ENCODE assay signal across 14 cellular contexts in the genomic region with DNA sequence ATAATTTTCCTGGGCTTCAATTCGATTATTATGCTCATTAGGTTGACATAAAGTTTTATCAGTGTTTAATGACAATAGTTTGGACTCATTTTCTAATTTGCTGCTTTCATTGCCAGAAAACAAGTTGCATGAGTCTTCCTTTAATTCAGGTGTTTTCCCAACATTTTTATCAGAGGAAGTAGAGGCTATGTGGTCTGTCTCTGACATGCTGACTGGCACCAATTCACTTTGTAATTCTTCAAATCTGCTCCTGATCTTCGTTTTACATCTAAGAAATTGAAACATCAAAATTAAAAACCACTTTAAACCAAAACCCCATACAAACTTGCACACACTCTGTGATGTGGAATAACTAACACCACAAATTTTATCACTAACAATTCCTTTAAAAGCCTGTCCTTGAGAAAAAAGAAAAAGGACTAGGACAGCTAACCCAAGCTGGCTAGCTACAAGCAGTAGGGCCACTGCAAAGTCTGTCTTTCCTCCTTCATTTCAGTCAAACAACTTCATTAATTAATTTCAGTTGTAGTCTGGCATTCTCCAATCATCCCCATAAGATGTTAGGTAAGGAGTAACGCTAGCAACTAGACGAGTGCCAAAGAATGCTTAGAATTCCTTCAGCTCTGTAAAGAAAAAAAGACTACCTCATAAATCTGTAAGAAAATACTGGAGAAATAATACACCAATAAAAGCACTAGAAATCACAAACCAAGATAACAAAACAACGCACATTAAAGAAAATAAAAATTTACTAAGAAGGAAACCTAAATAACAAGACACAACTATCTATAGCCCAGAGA. TPM values are rescaled to one million over a fixed set of nuclear protein-coding genes. Genes with fewer than 3 reads are reported as not detected.
DNase-seq lines count a peak whose midpoint lies in the region; ATAC-seq and TF ChIP-seq lines count a peak whose summit lies in the region.
"Had no signal": no experiment of that assay in that cellular context is flagged by ENCODE, and none has a peak within 500 bp of the region (broad histone marks: within the 10 kb centered on the region; RNA-seq: fewer than 3 reads in every experiment).

No MANE protein-coding gene starts in this region.

- H3K36me3 Mint-ChIP-seq in GM23338 (ENCODE audit: low read depth): peaks cover 13% of the 10 kb centered on the region
- peaks cover 28% of the 10 kb centered on the region for H3K36me3 Mint-ChIP-seq in central memory CD8-positive, alpha-beta T cell (ENCODE audit: insufficient read depth)
- peaks cover 0 to 43% (median 28%) of the 10 kb centered on the region in 5 donors for H3K36me3 Mint-ChIP-seq in naive thymus-derived CD4-positive, alpha-beta T cell

- 90% methylated on average over 1 of the region's 5 CpGs for WGBS in mesenchymal stem cell

- H4K8ac ChIP-seq in mesenchymal stem cell (ENCODE audit: low read length): no peak overlapping the region

- peaks cover 34% of the 10 kb centered on the region for H3K4me1 Mint-ChIP-seq in GM23338
- peaks cover 54% of the 10 kb centered on the region for H3K4me1 Mint-ChIP-seq in central memory CD8-positive, alpha-beta T cell
- H3K4me1 Mint-ChIP-seq in naive thymus-derived CD4-positive, alpha-beta T cell: peaks cover 20 to 67% (median 61%) of the 10 kb centered on the region in 7 donors

- H3K4me2 ChIP-seq in GM23338 (no peak overlapping the region), mesenchymal stem cell (ENCODE audit: low read length, poor library complexity, severe bottlenecking) (no peak overlapping the region), MM.1S (ENCODE audit: low read depth, low read length) (no peak overlapping the region), PC-9 (no peak overlapping the region)

- no peak overlapping the region for H2BK120ac ChIP-seq in mesenchymal stem cell (ENCODE audit: low read depth, low read length)

- no peak for ATAC-seq in GM23338
- ATAC-seq in central memory CD8-positive, alpha-beta T cell (replicated peaks; ENCODE audit: extremely low read depth, poor library complexity, severe bottlenecking): no peak
- ATAC-seq in naive thymus-derived CD4-positive, alpha-beta T cell: no peak

- H2BK12ac ChIP-seq in mesenchymal stem cell (ENCODE audit: low read length in 2 of 2): no peak overlapping the region

- H3K4me1 ChIP-seq in GM23338 (ENCODE audit: insufficient read depth) (peaks cover 26% of the 10 kb centered on the region), mesenchymal stem cell (ENCODE audit: control insufficient read depth, insufficient read depth, low read depth, low read length) (no peaks in the 10 kb centered on the region), MM.1S (ENCODE audit: low read length) (no peaks in the 10 kb centered on the region), PC-9 (replicated peaks; ENCODE audit: insufficient read depth) (peaks cover 22% of the 10 kb centered on the region)
- peaks cover 5 to 7% of the 10 kb centered on the region in 2 donors for H3K4me1 ChIP-seq in naive thymus-derived CD4-positive, alpha-beta T cell (ENCODE audit: control insufficient read depth in 2 of 2, insufficient read depth in 2 of 2, low read length in 2 of 2)
- H3K4me1 ChIP-seq: uterus had no signal

- H3K9me2 ChIP-seq in GM23338 (ENCODE audit: insufficient read depth) (no peaks in the 10 kb centered on the region), MM.1S (replicated peaks; ENCODE audit: insufficient read depth, low read length) (no peaks in the 10 kb centered on the region), PC-9 (ENCODE audit: insufficient read depth) (no peaks in the 10 kb centered on the region)

- H3F3A ChIP-seq in GM23338 (replicated peaks; ENCODE audit: low read depth) (no peaks in the 10 kb centered on the region), MM.1S (ENCODE audit: insufficient read depth, low read length) (no peaks in the 10 kb centered on the region), PC-9 (ENCODE audit: insufficient read depth, low read depth) (peaks cover 11% of the 10 kb centered on the region; the same call in 1 of the 2 replicates)

- H3K9ac ChIP-seq in mesenchymal stem cell (ENCODE audit: low read length): no peak overlapping the region
- H3K9ac ChIP-seq in MM.1S (ENCODE audit: low read length): no peak overlapping the region

- H3K27me3 ChIP-seq in GM23338 (ENCODE audit: insufficient read depth): no peaks in the 10 kb centered on the region
- no peaks in the 10 kb centered on the region for H3K27me3 ChIP-seq in naive thymus-derived CD4-positive, alpha-beta T cell (ENCODE audit: control insufficient read depth in 2 of 2, insufficient read depth in 2 of 2, low read length in 2 of 2)
- H3K27me3 ChIP-seq in mesenchymal stem cell (ENCODE audit: control insufficient read depth in 1 of 2, insufficient read depth in 1 of 2, low read length in 2 of 2): no peaks in the 10 kb centered on the region
- H3K27me3 ChIP-seq in MM.1S (replicated peaks; ENCODE audit: insufficient read depth, low read length): no peaks in the 10 kb centered on the region
- no peaks in the 10 kb centered on the region for H3K27me3 ChIP-seq in PC-9 (ENCODE audit: insufficient read depth, low read depth)
- H3K27me3 ChIP-seq: esophagus muscularis mucosa, uterus had no signal

- H3K27ac ChIP-seq in 22Rv1: peak overlapping the region; percentile 85
- H3K27ac ChIP-seq in GM23338 (ENCODE audit: low read depth): no peak overlapping the region; the same call in 1 of the 2 replicates
- no peak overlapping the region for H3K27ac ChIP-seq in naive thymus-derived CD4-positive, alpha-beta T cell (ENCODE audit: low read depth, low read length)
- no peak overlapping the region for H3K27ac ChIP-seq in mesenchymal stem cell (ENCODE audit: low read length, poor library complexity, severe bottlenecking)
- no peak overlapping the region for H3K27ac ChIP-seq in MM.1S (ENCODE audit: low read length)
- H3K27ac ChIP-seq in PC-9: no peak overlapping the region

- H2BK15ac ChIP-seq in mesenchymal stem cell (ENCODE audit: low read depth, poor library complexity, severe bottlenecking): no peak overlapping the region

- no peak overlapping the region for H3K4ac ChIP-seq in mesenchymal stem cell (ENCODE audit: low read depth in 1 of 2, low read length in 2 of 2)

- H3K4me3 ChIP-seq in GM23338: no peak overlapping the region
- no peak overlapping the region for H3K4me3 ChIP-seq in naive thymus-derived CD4-positive, alpha-beta T cell (ENCODE audit: low read length)
- H3K4me3 ChIP-seq in mesenchymal stem cell (ENCODE audit: insufficient read depth in 1 of 2, low read depth in 1 of 2, low read length in 2 of 2): no peak overlapping the region
- H3K4me3 ChIP-seq in MM.1S (ENCODE audit: low read length): no peak overlapping the region
- no peak overlapping the region for H3K4me3 ChIP-seq in PC-9
- H3K4me3 ChIP-seq: esophagus muscularis mucosa, uterus had no signal

- no peak overlapping the region for H4K91ac ChIP-seq in mesenchymal stem cell (ENCODE audit: low read length)

- peak overlapping the region; percentile 25 for H3K27ac Mint-ChIP-seq in GM23338
- peak overlapping the region; percentile 43 for H3K27ac Mint-ChIP-seq in central memory CD8-positive, alpha-beta T cell (ENCODE audit: low read depth)
- H3K27ac Mint-ChIP-seq in naive thymus-derived CD4-positive, alpha-beta T cell: peak overlapping the region in 6 of 9 donors; percentile 1 to 59 (median 22)

- no peaks in the 10 kb centered on the region for H4K20me1 ChIP-seq in GM23338 (replicated peaks; ENCODE audit: insufficient read depth)
- no peaks in the 10 kb centered on the region for H4K20me1 ChIP-seq in MM.1S (ENCODE audit: insufficient read depth, low read length)
- H4K20me1 ChIP-seq in PC-9 (ENCODE audit: insufficient read depth): no peaks in the 10 kb centered on the region

- H3K9me3 Mint-ChIP-seq in GM23338: peaks cover 5% of the 10 kb centered on the region
- no peaks in the 10 kb centered on the region for H3K9me3 Mint-ChIP-seq in central memory CD8-positive, alpha-beta T cell
- H3K9me3 Mint-ChIP-seq in naive thymus-derived CD4-positive, alpha-beta T cell: peaks cover 0 to 4% (median 0%) of the 10 kb centered on the region in 11 donors

- no peak overlapping the region for H2AK5ac ChIP-seq in mesenchymal stem cell (ENCODE audit: low read length, severe bottlenecking)

- no peak overlapping the region for H3K14ac ChIP-seq in mesenchymal stem cell (ENCODE audit: low read length in 2 of 2)

- BruUV-seq in PC-9 (replicated peaks; lab: Mats Ljungman, UMichigan): no TSS peak

- H3K4me3 Mint-ChIP-seq in GM23338: no peak overlapping the region
- no peak overlapping the region for H3K4me3 Mint-ChIP-seq in central memory CD8-positive, alpha-beta T cell
- H3K4me3 Mint-ChIP-seq in naive thymus-derived CD4-positive, alpha-beta T cell: peak overlapping the region in 2 of 10 donors; percentile 9 to 10

- DNase-seq in GM23338 (ENCODE audit: low spot score): peak; percentile 37
- no peak for DNase-seq in central memory CD8-positive, alpha-beta T cell (ENCODE audit: low spot score in 2 of 2)
- no peak for DNase-seq in naive thymus-derived CD4-positive, alpha-beta T cell
- DNase-seq in GF-D8 (lab: John Stamatoyannopoulos, UW): no peak
- no peak for DNase-seq in mesenchymal stem cell
- DNase-seq in MM.1S: no peak
- no peak for DNase-seq in PC-9
- DNase-seq: NCI-H1417, NCI-H69, SHP77 treated with DMSO at 0.1 percent for 48 hours, uterus had no signal

- peaks cover 14% of the 10 kb centered on the region for H3K79me1 ChIP-seq in mesenchymal stem cell (replicated peaks; ENCODE audit: low read length, poor library complexity, severe bottlenecking)

- H2BK5ac ChIP-seq in mesenchymal stem cell (ENCODE audit: low read depth, low read length, poor library complexity, severe bottlenecking): no peak overlapping the region

- H3K36me3 ChIP-seq in GM23338 (ENCODE audit: insufficient read depth) (no peaks in the 10 kb centered on the region), mesenchymal stem cell (ENCODE audit: control insufficient read depth in 1 of 2, insufficient read depth in 2 of 2, low read depth in 1 of 2, low read length in 2 of 2) (peaks cover 7 to 11% of the 10 kb centered on the region in 2 experiments), MM.1S (replicated peaks; ENCODE audit: insufficient read depth, low read length) (peaks cover 7% of the 10 kb centered on the region), PC-9 (ENCODE audit: low read depth) (peaks cover 16% of the 10 kb centered on the region; the same call in 1 of the 2 replicates)
- peaks cover 0 to 7% (median 0%) of the 10 kb centered on the region in 3 experiments for H3K36me3 ChIP-seq in naive thymus-derived CD4-positive, alpha-beta T cell (ENCODE audit: control insufficient read depth in 2 of 3, insufficient read depth in 3 of 3, low read length in 3 of 3)
- H3K36me3 ChIP-seq: esophagus muscularis mucosa, uterus had no signal

- intact Hi-C loops in naive thymus-derived CD4-positive, alpha-beta T cell (cut with micrococcal nuclease): no loop called here
- intact Hi-C loops in PC-9 (cut with micrococcal nuclease; ENCODE audit: unreplicated experiment): no loop called here

- no peak overlapping the region for H3K18ac ChIP-seq in mesenchymal stem cell (ENCODE audit: low read depth in 1 of 2, low read length in 2 of 2)

- H2AFZ ChIP-seq in GM23338 (no peak overlapping the region), mesenchymal stem cell (ENCODE audit: low read depth, low read length) (no peak overlapping the region), MM.1S (ENCODE audit: low read length) (no peak overlapping the region), PC-9 (no peak overlapping the region)

- no peak overlapping the region for H3K23ac ChIP-seq in mesenchymal stem cell (ENCODE audit: low read length in 2 of 2)

- H3K79me2 ChIP-seq in GM23338 (replicated peaks; ENCODE audit: insufficient read depth) (peaks cover 78% of the 10 kb centered on the region), MM.1S (ENCODE audit: low read length) (peaks cover 71% of the 10 kb centered on the region), PC-9 (ENCODE audit: low read depth) (peaks cover 50% of the 10 kb centered on the region)

- TF ChIP-seq CTCF in 22Rv1 (IDR thresholded peaks at IDR 0.05): no peak
- no peak for TF ChIP-seq CTCF in GM23338 (conservative IDR thresholded peaks at IDR 0.05; ENCODE audit: low read depth in 2 of 2)
- TF ChIP-seq CTCF in MM.1S (IDR thresholded peaks at IDR 0.05; ENCODE audit: low read length): no peak
- TF ChIP-seq CTCF in PC-9 (conservative IDR thresholded peaks at IDR 0.05): no peak

- CTCF ChIA-PET in naive thymus-derived CD4-positive, alpha-beta T cell (lab: Charles Lee): interaction anchor here (1.1 kb wide), 1 partner anchor 16 kb away, joined by 3 read pairs; no protein-coding TSS in a partner anchor
- CTCF ChIA-PET in PC-9 (lab: Charles Lee): no interaction called here

- no peaks in the 10 kb centered on the region for H3K9me3 ChIP-seq in naive thymus-derived CD4-positive, alpha-beta T cell (ENCODE audit: control insufficient read depth in 2 of 3, low read length in 3 of 3)
- peaks cover under 1% of the 10 kb centered on the region for H3K9me3 ChIP-seq in mesenchymal stem cell (ENCODE audit: control insufficient read depth, low read length)
- no peaks in the 10 kb centered on the region for H3K9me3 ChIP-seq in MM.1S (replicated peaks; ENCODE audit: insufficient read depth, low read length)
- H3K9me3 ChIP-seq in PC-9 (ENCODE audit: insufficient read depth, low read depth): no peaks in the 10 kb centered on the region
- H3K9me3 ChIP-seq: uterus had no signal

- POLR2A ChIA-PET in naive thymus-derived CD4-positive, alpha-beta T cell (lab: Charles Lee): no interaction called here
- POLR2A ChIA-PET in PC-9 (lab: Charles Lee; ENCODE audit: unreplicated experiment): no interaction called here

- H3K27me3 Mint-ChIP-seq in GM23338 (ENCODE audit: insufficient read depth, low read depth, poor library complexity): peaks cover 3% of the 10 kb centered on the region
- no peaks in the 10 kb centered on the region for H3K27me3 Mint-ChIP-seq in central memory CD8-positive, alpha-beta T cell
- H3K27me3 Mint-ChIP-seq in naive thymus-derived CD4-positive, alpha-beta T cell: no peaks in the 10 kb centered on the region

RNA-seq across cellular contexts. Expression of a gene that starts 10.7 kb away (rescaled TPM):
- 23.5 and 24.2 TPM in 2 replicates for total RNA-seq in GM23338 (2014; rRNA removed; shearing (Covaris generic))
- 32.6 and 50.7 TPM in 2 replicates for polyA plus RNA-seq in GM23338 (2016; fragmentation: Nextera tagmentation; extraction: Ambion mirVana)
- total RNA-seq in naive thymus-derived CD4-positive, alpha-beta T cell: 10 to 100 TPM; 18.6 to 42.9 (median 34.5) TPM
- polyA plus RNA-seq in naive thymus-derived CD4-positive, alpha-beta T cell: 10 to 100 TPM; 20.8 to 22.0 TPM
- 17.8 TPM for polyA plus RNA-seq in mesenchymal stem cell (2013, experiment 1 of 2)
- 17.9 TPM for polyA plus RNA-seq in mesenchymal stem cell (2013, experiment 2 of 2)
- 14.3 and 15.6 TPM in 2 replicates for total RNA-seq in PC-9 (2021)

RNA-seq across cellular contexts. Expression of a gene that starts 15.9 kb away (rescaled TPM):
- total RNA-seq in GM23338 (2014; rRNA removed; shearing (Covaris generic)): 1.5 and 1.7 TPM in 2 replicates
- 0.52 and 0.64 TPM in 2 replicates for polyA plus RNA-seq in GM23338 (2016; fragmentation: Nextera tagmentation; extraction: Ambion mirVana)
- under 1 TPM in 4 of 5 experiments, not detected in 1; 0.05 to 0.49 (median 0.22) TPM for total RNA-seq in naive thymus-derived CD4-positive, alpha-beta T cell
- under 1 TPM; 0.15 to 0.41 TPM for polyA plus RNA-seq in naive thymus-derived CD4-positive, alpha-beta T cell
- polyA plus RNA-seq in mesenchymal stem cell (2013, experiment 1 of 2): not detected
- not detected for polyA plus RNA-seq in mesenchymal stem cell (2013, experiment 2 of 2)
- total RNA-seq in PC-9 (2021): not detected in 2 replicates
- total RNA-seq: HT1080 had no signal
